ENCODE assay signal across 12 cellular contexts in genomic region chr17:47278561-47278960, GRCh38. TPM values are rescaled to one million over a fixed set of nuclear protein-coding genes. Genes with fewer than 3 reads are reported as not detected.
DNase-seq lines count a peak whose midpoint lies in the region; ATAC-seq, FAIRE-seq and TF ChIP-seq lines count a peak whose summit lies in the region.
"Had no signal": no experiment of that assay in that cellular context is flagged by ENCODE, and none has a peak within 500 bp of the region (broad histone marks: within the 10 kb centered on the region; RNA-seq: fewer than 3 reads in every experiment).

No MANE protein-coding gene starts in this region.

- no CpG with 5 or more reads among the region's 4 CpGs for WGBS in IMR-90 (ENCODE audit: extremely low coverage in 2 of 2, insufficient read length in 1 of 2), 2 experiments
- WGBS in K562 (ENCODE audit: insufficient coverage, low coverage, missing lambda C conversion rate), result 59% methylated on average over 4 of the region's 4 CpGs
- 70% methylated on average over 3 of the region's 4 CpGs for WGBS in mesenchymal stem cell
- 86 to 94% methylated on average over 4 of the region's 4 CpGs for WGBS in body of pancreas, 2 donors

- H3K18ac ChIP-seq in IMR-90 (ENCODE audit: low read depth, low read length), result peak overlapping the region; percentile 75
- H3K18ac ChIP-seq in mesenchymal stem cell (ENCODE audit: low read depth in 1 of 2, low read length in 2 of 2), result peak overlapping the region; percentile 46 to 86

- H2BK5ac ChIP-seq in IMR-90 (ENCODE audit: low read depth, low read length, poor library complexity, severe bottlenecking) (peak overlapping the region; percentile 93), mesenchymal stem cell (ENCODE audit: low read depth, low read length, poor library complexity, severe bottlenecking) (peak overlapping the region; percentile 60)

- no peak for TF ChIP-seq EP300 in K562 (IDR thresholded peaks at IDR 0.05; ENCODE audit: low read length)

- H3K4me2 ChIP-seq in IMR-90 (ENCODE audit: low read depth, low read length) (no peak overlapping the region), K562 (ENCODE audit: insufficient read depth, low read length) (peak overlapping the region; percentile 56; the same call in 1 of the 2 replicates), mesenchymal stem cell (ENCODE audit: low read length, poor library complexity, severe bottlenecking) (no peak overlapping the region)

- peak overlapping the region; percentile 83 for H3K27ac ChIP-seq in IMR-90 (ENCODE audit: insufficient read depth, low read length)
- peak overlapping the region; percentile 70; the same call in 2 of the 3 replicates for H3K27ac ChIP-seq in K562 (ENCODE audit: extremely low read depth, low read depth, low read length)
- H3K27ac ChIP-seq in mesenchymal stem cell (ENCODE audit: low read length, poor library complexity, severe bottlenecking), result peak overlapping the region; percentile 100
- H3K27ac ChIP-seq in tibial artery, result peak overlapping the region; percentile 85 to 92
- peak overlapping the region in 2 of 4 donors; percentile 23 to 43 for H3K27ac ChIP-seq in body of pancreas

- ATAC-seq in IMR-90 (ENCODE audit: low read depth) (no peak), K562 (no peak), body of pancreas (no peak)
- ATAC-seq in activated CD8-positive, alpha-beta T cell treated with anti-CD3 and anti-CD28 coated beads, Interleukin-2, amount 10 ng/mL, durations not matched to agents 7 days and 5 days, result no peak

- peaks cover 56% of the 10 kb centered on the region for H3K9me1 ChIP-seq in IMR-90 (ENCODE audit: insufficient read depth, low read length)
- H3K9me1 ChIP-seq in K562 (ENCODE audit: control insufficient read depth, insufficient read depth, low read length), result peaks cover 2% of the 10 kb centered on the region

- peak overlapping the region; percentile 91 to 97 for H2BK12ac ChIP-seq in mesenchymal stem cell (ENCODE audit: low read length in 2 of 2)

- H4K5ac ChIP-seq in IMR-90 (ENCODE audit: low read depth, low read length), result peak overlapping the region; percentile 95

- H2BK120ac ChIP-seq in IMR-90 (ENCODE audit: low read depth, low read length), result peak overlapping the region; percentile 99
- H2BK120ac ChIP-seq in mesenchymal stem cell (ENCODE audit: low read depth, low read length), result no peak overlapping the region

- no peak overlapping the region for H3K27ac Mint-ChIP-seq in activated CD8-positive, alpha-beta T cell treated with anti-CD3 and anti-CD28 coated beads, Interleukin-2, amount 10 ng/mL, durations not matched to agents 7 days and 5 days

- H3K79me2 ChIP-seq in K562 (ENCODE audit: control insufficient read depth, insufficient read depth, low read length), result no peaks in the 10 kb centered on the region

- H4K8ac ChIP-seq in IMR-90 (ENCODE audit: low read depth in 2 of 2, low read length in 2 of 2), result peak overlapping the region; percentile 93 to 97
- no peak overlapping the region for H4K8ac ChIP-seq in mesenchymal stem cell (ENCODE audit: low read length)

- H3K4me3 ChIP-seq in IMR-90 (ENCODE audit: insufficient read depth, low read depth, low read length), result no peak overlapping the region
- no peak overlapping the region for H3K4me3 ChIP-seq in K562
- peak overlapping the region in 1 of 2 experiments; percentile 45 for H3K4me3 ChIP-seq in mesenchymal stem cell (ENCODE audit: insufficient read depth in 1 of 2, low read depth in 1 of 2, low read length in 2 of 2)
- no peak overlapping the region for H3K4me3 ChIP-seq in tibial artery
- no peak overlapping the region for H3K4me3 ChIP-seq in body of pancreas

- H4K91ac ChIP-seq in IMR-90 (ENCODE audit: insufficient read depth, low read depth, low read length), result peak overlapping the region; percentile 99
- H4K91ac ChIP-seq in mesenchymal stem cell (ENCODE audit: low read length), result peak overlapping the region; percentile 55

- peaks cover 54% of the 10 kb centered on the region for H3K4me1 ChIP-seq in IMR-90 (ENCODE audit: control insufficient read depth, insufficient read depth, low read length)
- H3K4me1 ChIP-seq in K562 (replicated peaks in 1 of 2; ENCODE audit: control insufficient read depth in 2 of 2, insufficient read depth in 2 of 2, low read length in 2 of 2), result peaks cover 39 to 51% of the 10 kb centered on the region in 2 experiments
- peaks cover 45% of the 10 kb centered on the region for H3K4me1 ChIP-seq in mesenchymal stem cell (ENCODE audit: control insufficient read depth, insufficient read depth, low read depth, low read length)
- peaks cover 5 to 96% (median 72%) of the 10 kb centered on the region in 4 donors for H3K4me1 ChIP-seq in tibial artery
- peaks cover 25% of the 10 kb centered on the region for H3K4me1 ChIP-seq in body of pancreas

- H2BK20ac ChIP-seq in IMR-90 (ENCODE audit: low read depth, low read length), result peak overlapping the region; percentile 95

- BruUV-seq in IMR-90 (replicated peaks; lab: Mats Ljungman, UMichigan), result no TSS peak
- BruUV-seq in K562 (replicated peaks; lab: Mats Ljungman, UMichigan), result no TSS peak

- H3K36me3 ChIP-seq in IMR-90 (ENCODE audit: control insufficient read depth, insufficient read depth, low read length) (no peaks in the 10 kb centered on the region), K562 (ENCODE audit: control insufficient read depth, insufficient read depth, low read length) (no peaks in the 10 kb centered on the region), mesenchymal stem cell (ENCODE audit: control insufficient read depth in 1 of 2, insufficient read depth in 2 of 2, low read depth in 1 of 2, low read length in 2 of 2) (peaks cover 18 to 49% of the 10 kb centered on the region in 2 experiments), tibial artery (no peaks in the 10 kb centered on the region), body of pancreas (replicated peaks in 1 of 2; ENCODE audit: insufficient read depth in 1 of 2, low read depth in 2 of 2) (no peaks in the 10 kb centered on the region)

- H3K23ac ChIP-seq in IMR-90 (ENCODE audit: low read depth, low read length), result peak overlapping the region; percentile 99
- no peak overlapping the region for H3K23ac ChIP-seq in mesenchymal stem cell (ENCODE audit: low read length in 2 of 2)

- dilution Hi-C loops in IMR-90 (cut with HindIII; ENCODE audit: low sequenced_read_pairs, unreplicated experiment), result no loop called here

- H3K9me3 ChIP-seq in IMR-90 (ENCODE audit: control insufficient read depth, insufficient read depth, low read length) (no peaks in the 10 kb centered on the region), K562 (replicated peaks; ENCODE audit: control insufficient read depth, insufficient read depth, low read depth, low read length) (no peaks in the 10 kb centered on the region), mesenchymal stem cell (ENCODE audit: control insufficient read depth, low read length) (no peaks in the 10 kb centered on the region), tibial artery (no peaks in the 10 kb centered on the region), body of pancreas (no peaks in the 10 kb centered on the region)

- H3K36me3 Mint-ChIP-seq in activated CD8-positive, alpha-beta T cell treated with anti-CD3 and anti-CD28 coated beads, Interleukin-2, amount 10 ng/mL, durations not matched to agents 7 days and 5 days (ENCODE audit: low read depth), result no peaks in the 10 kb centered on the region

- no peak for TF ChIP-seq RAD21 in IMR-90 (IDR thresholded peaks at IDR 0.05; ENCODE audit: low read length)
- no peak for TF ChIP-seq RAD21 in K562 (CRISPR knock-in tag; conservative IDR thresholded peaks at IDR 0.05 in 1 of 2, IDR thresholded peaks at IDR 0.05 in 1 of 2)

- in situ Hi-C loops in IMR-90 (cut with MboI; ENCODE audit: low sequenced_read_pairs), result no loop called here
- in situ Hi-C loops in K562 (cut with MboI), result no loop called here

- no peak for DNase-seq in IMR-90
- no peak for DNase-seq in K562 (ENCODE audit: extremely low read depth in 1 of 4, low spot score in 3 of 4)
- no peak for DNase-seq in mesenchymal stem cell
- no peak for DNase-seq in tibial artery
- no peak for DNase-seq in activated CD8-positive, alpha-beta T cell treated with anti-CD3 and anti-CD28 coated beads, Interleukin-2, amount 10 ng/mL, durations not matched to agents 7 days and 5 days
- no peak for DNase-seq in body of pancreas
- no peak for DNase-seq in activated CD4-positive, alpha-beta T cell treated with anti-CD3 and anti-CD28 coated beads for 1 hour
- DNase-seq: activated T-cell treated with anti-CD3 and anti-CD28 coated beads for 4 hours; central memory CD4-positive, alpha-beta T cell; NCI-H446; posterior cingulate gyrus; T-helper 2 cell had no signal

- H3K4me3 Mint-ChIP-seq in activated CD8-positive, alpha-beta T cell treated with anti-CD3 and anti-CD28 coated beads, Interleukin-2, amount 10 ng/mL, durations not matched to agents 7 days and 5 days, result no peak overlapping the region

- H2AK5ac ChIP-seq in IMR-90 (ENCODE audit: low read depth, low read length), result peak overlapping the region; percentile 98
- peak overlapping the region; percentile 68 for H2AK5ac ChIP-seq in mesenchymal stem cell (ENCODE audit: low read length, severe bottlenecking)

- FAIRE-seq in K562 (lab: Jason Lieb, UNC), result no peak

- CTCF ChIA-PET in IMR-90 (lab: Yijun Ruan, JAX) (interaction anchor here (1.4 kb wide), 1 partner anchor 37 kb away, joined by 3 read pairs; no protein-coding TSS in a partner anchor), K562 (lab: Yijun Ruan, JAX; ENCODE audit: low intra/inter-chr PET ratio) (no interaction called here)
- CTCF ChIA-PET in activated CD8-positive, alpha-beta T cell treated with anti-CD3 and anti-CD28 coated beads, Interleukin-2, amount 10 ng/mL, durations not matched to agents 7 days and 5 days (lab: Charles Lee), result no interaction called here

- H3K9ac ChIP-seq in IMR-90 (ENCODE audit: low read depth, low read length) (peak overlapping the region; percentile 37), K562 (ENCODE audit: insufficient read depth in 1 of 2, low read depth in 2 of 2, low read length in 2 of 2) (peak overlapping the region; percentile 28 to 31; a peak in 3 of 4 replicates), mesenchymal stem cell (ENCODE audit: low read length) (peak overlapping the region; percentile 78)

- intact Hi-C loops in IMR-90 (cut with micrococcal nuclease), result loop anchor here (2.0 kb wide), 2 partner anchors 26 to 36 kb away; no protein-coding TSS in a partner anchor
- intact Hi-C loops in K562 (cut with micrococcal nuclease), result no loop called here
- intact Hi-C loops in tibial artery (cut with DNase I; ENCODE audit: low total_unique reads), result no loop called here
- intact Hi-C loops in body of pancreas (cut with DNase I), result no loop called here

- peak overlapping the region; percentile 98 for H3K4ac ChIP-seq in IMR-90 (ENCODE audit: low read depth, low read length)
- peak overlapping the region in 1 of 2 experiments; percentile 56 for H3K4ac ChIP-seq in mesenchymal stem cell (ENCODE audit: low read depth in 1 of 2, low read length in 2 of 2)

- peaks cover 22% of the 10 kb centered on the region for H3K27me3 Mint-ChIP-seq in activated CD8-positive, alpha-beta T cell treated with anti-CD3 and anti-CD28 coated beads, Interleukin-2, amount 10 ng/mL, durations not matched to agents 7 days and 5 days (ENCODE audit: low read depth)

- H3K4me1 Mint-ChIP-seq in activated CD8-positive, alpha-beta T cell treated with anti-CD3 and anti-CD28 coated beads, Interleukin-2, amount 10 ng/mL, durations not matched to agents 7 days and 5 days (ENCODE audit: low read depth), result peaks cover 9% of the 10 kb centered on the region

- H2AFZ ChIP-seq in IMR-90 (replicated peaks; ENCODE audit: low read length, poor library complexity) (no peak overlapping the region), K562 (ENCODE audit: low read depth, low read length) (peak overlapping the region; percentile 90), mesenchymal stem cell (ENCODE audit: low read depth, low read length) (no peak overlapping the region)

- no peaks in the 10 kb centered on the region for H3K27me3 ChIP-seq in IMR-90 (ENCODE audit: control insufficient read depth, insufficient read depth, low read length)
- no peaks in the 10 kb centered on the region for H3K27me3 ChIP-seq in K562 (ENCODE audit: control insufficient read depth in 2 of 2, insufficient read depth in 2 of 2, low read length in 2 of 2)
- H3K27me3 ChIP-seq in mesenchymal stem cell (ENCODE audit: control insufficient read depth in 1 of 2, insufficient read depth in 1 of 2, low read length in 2 of 2), result no peaks in the 10 kb centered on the region
- no peaks in the 10 kb centered on the region for H3K27me3 ChIP-seq in tibial artery
- no peaks in the 10 kb centered on the region for H3K27me3 ChIP-seq in body of pancreas

- POLR2A ChIA-PET in IMR-90 (lab: Charles Lee; ENCODE audit: unreplicated experiment), result no interaction called here
- POLR2A ChIA-PET in K562 (lab: Yijun Ruan, JAX), result no interaction called here
- POLR2A ChIA-PET in activated CD8-positive, alpha-beta T cell treated with anti-CD3 and anti-CD28 coated beads, Interleukin-2, amount 10 ng/mL, durations not matched to agents 7 days and 5 days (lab: Charles Lee), result no interaction called here

- H4K20me1 ChIP-seq in IMR-90 (ENCODE audit: insufficient read depth, low read length) (peaks cover 6% of the 10 kb centered on the region; the same call in 1 of the 2 replicates), K562 (replicated peaks; ENCODE audit: control insufficient read depth, insufficient read depth, low read length) (no peaks in the 10 kb centered on the region)

- TF ChIP-seq CTCF in IMR-90 (conservative IDR thresholded peaks at IDR 0.05; ENCODE audit: low read depth, low read length) (no peak), K562 (IDR thresholded peaks at IDR 0.05 in 2 of 3, conservative IDR thresholded peaks at IDR 0.05 in 1 of 3; ENCODE audit: insufficient read depth in 2 of 3, low read depth in 1 of 3, low read length in 3 of 3) (no peak), tibial artery (IDR thresholded peaks at IDR 0.05) (no peak), body of pancreas (IDR thresholded peaks at IDR 0.05) (no peak)

- peak overlapping the region; percentile 99 for H3K14ac ChIP-seq in IMR-90 (replicated peaks; ENCODE audit: low read depth, low read length)
- H3K14ac ChIP-seq in mesenchymal stem cell (ENCODE audit: low read length in 2 of 2), result peak overlapping the region in 1 of 2 experiments; percentile 82

- peak overlapping the region; percentile 98 for H2BK15ac ChIP-seq in IMR-90 (ENCODE audit: low read depth, low read length)
- no peak overlapping the region for H2BK15ac ChIP-seq in mesenchymal stem cell (ENCODE audit: low read depth, poor library complexity, severe bottlenecking)

- peak overlapping the region; percentile 57 for H2AK9ac ChIP-seq in IMR-90 (replicated peaks; ENCODE audit: low read depth, low read length, poor library complexity)

- H3K56ac ChIP-seq in IMR-90 (ENCODE audit: extremely low read depth, insufficient read depth, low read length), result peak overlapping the region; percentile 88

- H3K79me1 ChIP-seq in IMR-90 (ENCODE audit: low read depth in 1 of 2, low read length in 2 of 2) (peaks cover 4 to 60% of the 10 kb centered on the region in 2 experiments; a peak in 3 of 4 replicates), mesenchymal stem cell (replicated peaks; ENCODE audit: low read length, poor library complexity, severe bottlenecking) (peaks cover 13% of the 10 kb centered on the region)

- no peak for TF ChIP-seq POLR2A in IMR-90 (IDR thresholded peaks at IDR 0.05; ENCODE audit: low read depth, low read length)
- no peak for TF ChIP-seq POLR2A in K562 (conservative IDR thresholded peaks at IDR 0.05)
- TF ChIP-seq POLR2A in body of pancreas (IDR thresholded peaks at IDR 0.05), result no peak

- H3K9me3 Mint-ChIP-seq in activated CD8-positive, alpha-beta T cell treated with anti-CD3 and anti-CD28 coated beads, Interleukin-2, amount 10 ng/mL, durations not matched to agents 7 days and 5 days (ENCODE audit: insufficient read depth), result no peaks in the 10 kb centered on the region

RNA-seq across cellular contexts. Expression of gene ITGB3, which starts 24.9 kb away (rescaled TPM):
- total RNA-seq in IMR-90 (2012; rRNA removed), result 14.4 and 17.6 TPM in 2 replicates
- polyA plus RNA-seq in IMR-90 (2012; rRNA removed), result 9.0 and 9.8 TPM in 2 replicates
- polyA plus RNA-seq in IMR-90 (2012; cell fraction: cytosol; rRNA removed), result 5.7 and 6.6 TPM in 2 replicates
- polyA plus RNA-seq in IMR-90 (2012; cell fraction: nucleus; rRNA removed; ENCODE audit: low replicate concordance), result 2.9 and 7.5 TPM in 2 replicates
- 3.2 and 6.2 TPM in 2 replicates for total RNA-seq in K562 (2011; cell fraction: chromatin; rRNA removed; ENCODE audit: low replicate concordance)
- total RNA-seq in K562 (2011; cell fraction: nucleolus; rRNA removed), result 2.8 and 4.7 TPM in 2 replicates
- 3.4 and 4.4 TPM in 2 replicates for total RNA-seq in K562 (2011; cell fraction: nucleoplasm; rRNA removed)
- total RNA-seq in K562 (2014; rRNA removed), result 0.45 and 0.54 TPM in 2 replicates
- 0.47 and 0.99 TPM in 2 replicates for total RNA-seq in K562 (2014; rRNA removed; fragmentation: Illumina TruSeq; extraction: Trizol)
- 0.30 and 0.62 TPM in 2 replicates for total RNA-seq in K562 (2015; rRNA removed; fragmentation: Illumina TruSeq; extraction: Trizol)
- 0.84 and 0.92 TPM in 2 replicates for total RNA-seq in K562 (2021)
- 1.1 and 2.6 TPM in 2 replicates for polyA plus RNA-seq in K562 (2011; rRNA removed)
- polyA plus RNA-seq in K562 (2011; cell fraction: cytosol; rRNA removed), result 1.0 and 1.9 TPM in 2 replicates
- polyA plus RNA-seq in K562 (2011; cell fraction: nucleus; rRNA removed), result 0.95 and 3.2 TPM in 2 replicates
- polyA plus RNA-seq in K562 (2012), result 0.73 and 1.0 TPM in 2 replicates
- 0.60 and 0.62 TPM in 2 replicates for polyA plus RNA-seq in K562 (2014; fragmentation: Illumina TruSeq; extraction: Trizol)
- under 1 TPM in 1 of 2 experiments, not detected in 1; 0.08 TPM for polyA plus RNA-seq in K562 (2014; fragmentation: Nextera tagmentation; extraction: Ambion mirVana)
- 0.32 and 0.62 TPM in 2 replicates for polyA plus RNA-seq in K562 (2014; rRNA removed)
- polyA minus RNA-seq in K562 (2011; rRNA and poly(A)+ RNA removed), result 1.8 and 6.9 TPM in 2 replicates
- 0.64 and 3.1 TPM in 2 replicates for polyA minus RNA-seq in K562 (2011; cell fraction: cytosol; rRNA and poly(A)+ RNA removed)
- polyA minus RNA-seq in K562 (2011; cell fraction: nucleus; rRNA and poly(A)+ RNA removed), result 1.2 and 1.6 TPM in 2 replicates
- 11.3 TPM for polyA plus RNA-seq in mesenchymal stem cell (2013, experiment 1 of 2)
- 11.3 TPM for polyA plus RNA-seq in mesenchymal stem cell (2013, experiment 2 of 2)
- under 1 TPM; 0.29 to 0.73 TPM for total RNA-seq in activated CD8-positive, alpha-beta T cell treated with anti-CD3 and anti-CD28 coated beads, Interleukin-2, amount 10 ng/mL, durations not matched to agents 7 days and 5 days
- 1 to 10 TPM; 2.0 to 2.1 TPM for total RNA-seq in body of pancreas

RNA-seq across cellular contexts. Expression of gene EFCAB13, which starts 45.2 kb away (rescaled TPM):
- total RNA-seq in IMR-90 (2012; rRNA removed) (1.1 and 1.4 TPM in 2 replicates), K562 (2014; rRNA removed) (1.3 and 3.1 TPM in 2 replicates), K562 (2014; rRNA removed; fragmentation: Illumina TruSeq; extraction: Trizol) (1.3 TPM in 2 replicates), K562 (2015; rRNA removed; fragmentation: Illumina TruSeq; extraction: Trizol) (0.69 and 1.2 TPM in 2 replicates), K562 (2021) (1.0 and 2.6 TPM in 2 replicates), body of pancreas (10 to 100 TPM in 1 of 2 donors, 1 to 10 TPM in 1; 2.6 to 10.6 TPM)
- polyA plus RNA-seq in IMR-90 (2012; rRNA removed) (0.22 and 0.77 TPM in 2 replicates), K562 (2011; rRNA removed) (0.70 and 1.1 TPM in 2 replicates), K562 (2014; fragmentation: Illumina TruSeq; extraction: Trizol) (0.95 and 1.2 TPM in 2 replicates), K562 (2014; fragmentation: Nextera tagmentation; extraction: Ambion mirVana) (under 1 TPM; 0.46 TPM), K562 (2014; rRNA removed) (0.32 and 2.7 TPM in 2 replicates)
- 0.08 and 0.10 TPM in 2 replicates for polyA plus RNA-seq in IMR-90 (2012; cell fraction: cytosol; rRNA removed)
- 0.34 and 1.7 TPM in 2 replicates for polyA plus RNA-seq in IMR-90 (2012; cell fraction: nucleus; rRNA removed; ENCODE audit: low replicate concordance)
- total RNA-seq in K562 (2011; cell fraction: chromatin; rRNA removed; ENCODE audit: low replicate concordance), result 1.8 and 4.2 TPM in 2 replicates
- 0.66 TPM in 1 of 2 replicates, not detected in the other for total RNA-seq in K562 (2011; cell fraction: nucleolus; rRNA removed)
- total RNA-seq in K562 (2011; cell fraction: nucleoplasm; rRNA removed), result 1.1 and 2.4 TPM in 2 replicates
- polyA plus RNA-seq in K562 (2011; cell fraction: cytosol; rRNA removed), result 0.09 TPM in 1 of 2 replicates, not detected in the other
- 1.0 and 1.2 TPM in 2 replicates for polyA plus RNA-seq in K562 (2011; cell fraction: nucleus; rRNA removed)
- 0.83 and 2.9 TPM in 2 replicates for polyA plus RNA-seq in K562 (2012)
- 1.6 and 2.1 TPM in 2 replicates for polyA minus RNA-seq in K562 (2011; rRNA and poly(A)+ RNA removed)
- not detected in 2 replicates for polyA minus RNA-seq in K562 (2011; cell fraction: cytosol; rRNA and poly(A)+ RNA removed)
- 0.67 and 1.4 TPM in 2 replicates for polyA minus RNA-seq in K562 (2011; cell fraction: nucleus; rRNA and poly(A)+ RNA removed)
- polyA plus RNA-seq in mesenchymal stem cell (2013, experiment 1 of 2), result 1.2 TPM
- 1.2 TPM for polyA plus RNA-seq in mesenchymal stem cell (2013, experiment 2 of 2)
- total RNA-seq in activated CD8-positive, alpha-beta T cell treated with anti-CD3 and anti-CD28 coated beads, Interleukin-2, amount 10 ng/mL, durations not matched to agents 7 days and 5 days, result 1 to 10 TPM; 4.4 to 4.6 TPM
